In the genomic region with DNA sequence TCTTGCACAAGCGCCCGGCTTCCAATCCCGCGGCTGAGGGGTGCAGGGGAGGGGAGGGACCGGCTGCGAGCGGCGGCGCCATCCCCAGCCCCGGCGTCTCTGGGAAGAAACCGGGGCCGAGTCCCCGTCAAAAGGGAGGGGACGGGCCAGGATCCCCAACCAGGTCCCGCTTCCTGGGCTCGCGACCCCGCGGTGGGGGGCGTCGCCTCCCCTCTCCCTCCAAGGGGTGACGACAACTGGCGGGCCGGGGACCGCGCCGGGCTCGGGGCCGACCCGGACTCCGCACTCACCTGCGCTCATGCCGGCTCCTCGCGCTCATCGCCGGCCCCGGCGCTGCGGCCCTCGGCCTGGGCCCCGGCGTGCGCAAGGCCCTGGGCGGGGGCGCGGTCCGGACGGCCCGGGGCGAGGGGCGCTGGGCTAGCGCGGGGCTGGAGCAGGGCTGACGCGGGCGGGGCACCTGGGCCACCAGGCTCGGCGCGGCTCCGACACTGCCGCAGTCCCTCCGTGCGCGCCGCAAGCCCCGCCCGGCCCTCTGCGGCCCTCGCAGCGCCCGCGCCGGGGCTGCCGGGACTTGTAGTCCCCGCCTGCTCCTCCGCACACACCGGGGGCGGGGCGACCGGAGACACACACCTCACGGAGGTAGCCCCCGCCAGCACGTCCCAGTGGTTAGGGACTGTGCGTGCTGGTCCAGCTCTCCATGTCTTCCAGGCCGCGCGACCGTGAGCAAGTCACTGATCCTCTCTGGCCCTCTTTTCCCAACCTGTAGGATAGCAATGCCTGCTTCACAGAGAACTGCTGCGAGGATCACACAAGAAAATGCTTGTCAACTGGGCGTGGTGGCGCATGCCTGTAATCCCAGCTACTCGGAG, we compare ENCODE assay signal across 8 cellular contexts.
A peak's percentile ranks its signal among the peaks of the same experiment; 100 is the strongest.
DNase-seq lines count a peak whose midpoint lies in the region; ATAC-seq lines count a peak whose summit lies in the region.

A gene with protein sequence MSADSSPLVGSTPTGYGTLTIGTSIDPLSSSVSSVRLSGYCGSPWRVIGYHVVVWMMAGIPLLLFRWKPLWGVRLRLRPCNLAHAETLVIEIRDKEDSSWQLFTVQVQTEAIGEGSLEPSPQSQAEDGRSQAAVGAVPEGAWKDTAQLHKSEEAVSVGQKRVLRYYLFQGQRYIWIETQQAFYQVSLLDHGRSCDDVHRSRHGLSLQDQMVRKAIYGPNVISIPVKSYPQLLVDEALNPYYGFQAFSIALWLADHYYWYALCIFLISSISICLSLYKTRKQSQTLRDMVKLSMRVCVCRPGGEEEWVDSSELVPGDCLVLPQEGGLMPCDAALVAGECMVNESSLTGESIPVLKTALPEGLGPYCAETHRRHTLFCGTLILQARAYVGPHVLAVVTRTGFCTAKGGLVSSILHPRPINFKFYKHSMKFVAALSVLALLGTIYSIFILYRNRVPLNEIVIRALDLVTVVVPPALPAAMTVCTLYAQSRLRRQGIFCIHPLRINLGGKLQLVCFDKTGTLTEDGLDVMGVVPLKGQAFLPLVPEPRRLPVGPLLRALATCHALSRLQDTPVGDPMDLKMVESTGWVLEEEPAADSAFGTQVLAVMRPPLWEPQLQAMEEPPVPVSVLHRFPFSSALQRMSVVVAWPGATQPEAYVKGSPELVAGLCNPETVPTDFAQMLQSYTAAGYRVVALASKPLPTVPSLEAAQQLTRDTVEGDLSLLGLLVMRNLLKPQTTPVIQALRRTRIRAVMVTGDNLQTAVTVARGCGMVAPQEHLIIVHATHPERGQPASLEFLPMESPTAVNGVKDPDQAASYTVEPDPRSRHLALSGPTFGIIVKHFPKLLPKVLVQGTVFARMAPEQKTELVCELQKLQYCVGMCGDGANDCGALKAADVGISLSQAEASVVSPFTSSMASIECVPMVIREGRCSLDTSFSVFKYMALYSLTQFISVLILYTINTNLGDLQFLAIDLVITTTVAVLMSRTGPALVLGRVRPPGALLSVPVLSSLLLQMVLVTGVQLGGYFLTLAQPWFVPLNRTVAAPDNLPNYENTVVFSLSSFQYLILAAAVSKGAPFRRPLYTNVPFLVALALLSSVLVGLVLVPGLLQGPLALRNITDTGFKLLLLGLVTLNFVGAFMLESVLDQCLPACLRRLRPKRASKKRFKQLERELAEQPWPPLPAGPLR (minus strand): TSS at position 490 of the 869 bp plus-strand sequence. CDS start 190 bp downstream, at position 300.

- peak; percentile 48 for DNase-seq in SIG-M5 treated with dmso at 0.1 percent for 504 hours (lab: John Stamatoyannopoulos, UW; ENCODE audit: unreplicated experiment)
- DNase-seq in SIG-M5 (lab: John Stamatoyannopoulos, UW) = no peak
- peak; percentile 89 for DNase-seq in NCI-H2171 (lab: John Stamatoyannopoulos, UW)
- peak; percentile 68 for DNase-seq in activated CD4-positive, CD25-positive, alpha-beta regulatory T cell treated with anti-CD3 and anti-CD28 coated beads, Interleukin-2, amount 50 U/mL, for 16 hours (ENCODE audit: low read depth, low spot score)
- DNase-seq in central memory CD4-positive, alpha-beta T cell = peak; percentile 83
- peak; percentile 72 for DNase-seq in iris pigment epithelial cell (ENCODE audit: low read depth)
- DNase-seq in stimulated activated CD4-positive, alpha-beta T cell treated with anti-CD3 and anti-CD28 coated beads, Interleukin-12 subunit alpha, Interleukin-12 subunit beta, amount 100 ng/mL, for 4 hours = peak; percentile 83

- ATAC-seq in HG03045 (IDR thresholded peaks at IDR 0.05; ENCODE audit: unreplicated experiment) = peak; percentile 87
